8 cellular contexts compared by ENCODE assay signal in genomic region chr22:46250783-46251125, GRCh38. TPM values are rescaled to one million over a fixed set of nuclear protein-coding genes. Genes with fewer than 3 reads are reported as not detected.
DNase-seq lines count a peak whose midpoint lies in the region; ATAC-seq and TF ChIP-seq lines count a peak whose summit lies in the region.

No MANE protein-coding gene starts in this region.

- no peak for TF ChIP-seq RAD21 in HCT116 (IDR thresholded peaks at IDR 0.05; ENCODE audit: low read depth)

- POLR2A ChIA-PET in HCT116 (lab: Charles Lee) (interaction anchor here (0.7 to 1.6 kb wide), 2 partner anchors 9 to 17 kb away, joined by 3 to 9 read pairs; partner anchors contain the start of gene TTC38), WTC11 (lab: Charles Lee) (no interaction called here)

- peaks cover 20% of the 10 kb centered on the region for H3K79me2 ChIP-seq in HCT116 (ENCODE audit: insufficient read depth, low read length)

- RAD21 ChIA-PET in HCT116 (lab: Charles Lee; ENCODE audit: low non-redundant PET in 1 of 2, low total read pairs in 2 of 2, uncharacterized antibody in 2 of 2, unreplicated experiment in 2 of 2): no interaction called here

- CTCF ChIA-PET in HCT116 (lab: Charles Lee): interaction anchor here (1.0 kb wide), 1 partner anchor 128 kb away, joined by 4 read pairs; no protein-coding TSS in a partner anchor
- CTCF ChIA-PET in WTC11 (lab: Charles Lee): interaction anchor here (0.6 to 3.6 kb wide), 7 partner anchors 12 to 245 kb away, joined by 3 to 25 read pairs (median 6); partner anchors contain the start of genes GTSE1, PKDREJ and TTC38

- no peaks in the 10 kb centered on the region for H3K9me2 ChIP-seq in HCT116 (ENCODE audit: insufficient read depth)

- TF ChIP-seq EP300 in gastroesophageal sphincter (IDR thresholded peaks at IDR 0.05): no peak

- H3K27me3 Mint-ChIP-seq in CD4-positive, CD25-positive, alpha-beta regulatory T cell: no peaks in the 10 kb centered on the region
- peaks cover 11% of the 10 kb centered on the region for H3K27me3 Mint-ChIP-seq in WTC11 (ENCODE audit: low read depth)

- peak overlapping the region; percentile 48 for H3K4me3 ChIP-seq in CD4-positive, CD25-positive, alpha-beta regulatory T cell (ENCODE audit: low read depth, low read length)
- H3K4me3 ChIP-seq in HCT116 (replicated peaks in 1 of 2; ENCODE audit: low read depth in 1 of 2, low read length in 2 of 2) (peak overlapping the region; percentile 80 to 90), gastroesophageal sphincter (peak overlapping the region; percentile 72 to 75), rectal smooth muscle tissue (ENCODE audit: low read length) (peak overlapping the region; percentile 92)

- peaks cover 8 to 35% (median 23%) of the 10 kb centered on the region in 4 donors for H3K4me1 Mint-ChIP-seq in CD4-positive, CD25-positive, alpha-beta regulatory T cell
- peaks cover 13% of the 10 kb centered on the region for H3K4me1 Mint-ChIP-seq in WTC11

- H3K27ac Mint-ChIP-seq in CD4-positive, CD25-positive, alpha-beta regulatory T cell: peak overlapping the region in 2 of 3 donors; percentile 76 to 96
- no peak overlapping the region for H3K27ac Mint-ChIP-seq in WTC11

- H3K4me1 ChIP-seq in CD4-positive, CD25-positive, alpha-beta regulatory T cell (ENCODE audit: control insufficient read depth, insufficient read depth, low read length, poor library complexity, severe bottlenecking): peaks cover 18% of the 10 kb centered on the region
- H3K4me1 ChIP-seq in HCT116 (ENCODE audit: control insufficient read depth in 1 of 2, insufficient read depth in 2 of 2, low read length in 2 of 2) (peaks cover 5 to 20% of the 10 kb centered on the region in 2 experiments; a peak in 3 of 4 replicates), gastroesophageal sphincter (peaks cover 0 to 48% (median 11%) of the 10 kb centered on the region in 3 donors), rectal smooth muscle tissue (ENCODE audit: control insufficient read depth, insufficient read depth, low read length) (peaks cover 14% of the 10 kb centered on the region)

- no peaks in the 10 kb centered on the region for H3K9me3 Mint-ChIP-seq in CD4-positive, CD25-positive, alpha-beta regulatory T cell
- no peaks in the 10 kb centered on the region for H3K9me3 Mint-ChIP-seq in WTC11

- no peaks in the 10 kb centered on the region for H3K36me3 Mint-ChIP-seq in CD4-positive, CD25-positive, alpha-beta regulatory T cell
- no peaks in the 10 kb centered on the region for H3K36me3 Mint-ChIP-seq in WTC11

- H3K9ac ChIP-seq in HCT116 (ENCODE audit: low read length): peak overlapping the region; percentile 86
- H3K9ac ChIP-seq in rectal smooth muscle tissue (ENCODE audit: low read length): peak overlapping the region; percentile 80

- WGBS in gastroesophageal sphincter (ENCODE audit: low coverage in 1 of 2), 2 donors: no CpG with 5 or more reads among the region's 25 CpGs

- H4K20me1 ChIP-seq in HCT116 (ENCODE audit: insufficient read depth): no peaks in the 10 kb centered on the region

- H3K27me3 ChIP-seq in CD4-positive, CD25-positive, alpha-beta regulatory T cell (ENCODE audit: control insufficient read depth, insufficient read depth, low read length): no peaks in the 10 kb centered on the region
- no peaks in the 10 kb centered on the region for H3K27me3 ChIP-seq in HCT116 (ENCODE audit: insufficient read depth, low read length)
- H3K27me3 ChIP-seq in gastroesophageal sphincter: no peaks in the 10 kb centered on the region
- H3K27me3 ChIP-seq in rectal smooth muscle tissue (ENCODE audit: control insufficient read depth, insufficient read depth, low read length): no peaks in the 10 kb centered on the region

- H2AFZ ChIP-seq in HCT116 (ENCODE audit: low read depth, low read length, poor library complexity, severe bottlenecking): no peak overlapping the region

- BruUV-seq in HCT116 (replicated peaks; lab: Mats Ljungman, UMichigan): no TSS peak

- peak overlapping the region; percentile 99 for H3K4me2 ChIP-seq in HCT116 (ENCODE audit: low read length)

- DNase-seq in CD4-positive, CD25-positive, alpha-beta regulatory T cell: no peak
- no peak for DNase-seq in HCT116 (ENCODE audit: low read depth, low spot score)
- DNase-seq in WTC11 (ENCODE audit: low spot score): peak; percentile 30
- no peak for DNase-seq in mesenteric fat pad (ENCODE audit: low spot score)
- DNase-seq in NCI-H446 treated with DMSO at 0.1 percent for 48 hours (lab: John Stamatoyannopoulos, UW): no peak
- no peak for DNase-seq in HPDE6-E6E7 (ENCODE audit: extremely low spot score)

- no peak for ATAC-seq in CD4-positive, CD25-positive, alpha-beta regulatory T cell (ENCODE audit: low read depth in 2 of 2)
- ATAC-seq in HCT116 (peak; percentile 7), WTC11 (peak; percentile 16), gastroesophageal sphincter (no peak)

- H3K27ac ChIP-seq in CD4-positive, CD25-positive, alpha-beta regulatory T cell (ENCODE audit: insufficient read depth, low read length, poor library complexity, severe bottlenecking): peak overlapping the region; percentile 71
- H3K27ac ChIP-seq in HCT116 (ENCODE audit: low read depth, low read length) (peak overlapping the region; percentile 98), gastroesophageal sphincter (peak overlapping the region; percentile 36 to 92 (median 85)), rectal smooth muscle tissue (ENCODE audit: low read depth, low read length) (peak overlapping the region; percentile 87)

- H3K9me3 ChIP-seq in CD4-positive, CD25-positive, alpha-beta regulatory T cell (ENCODE audit: control insufficient read depth in 2 of 2, low read length in 2 of 2): no peaks in the 10 kb centered on the region
- no peaks in the 10 kb centered on the region for H3K9me3 ChIP-seq in HCT116 (ENCODE audit: control insufficient read depth in 1 of 2, insufficient read depth in 1 of 2, low read depth in 1 of 2, low read length in 2 of 2)
- H3K9me3 ChIP-seq in gastroesophageal sphincter: no peaks in the 10 kb centered on the region

- TF ChIP-seq CTCF in HCT116 (IDR thresholded peaks at IDR 0.05 in 2 of 3, conservative IDR thresholded peaks at IDR 0.05 in 1 of 3; ENCODE audit: borderline replicate concordance in 1 of 3, insufficient read depth in 1 of 3, low read depth in 2 of 3, low read length in 2 of 3): no peak
- TF ChIP-seq CTCF in WTC11 (IDR thresholded peaks at IDR 0.05): no peak
- no peak for TF ChIP-seq CTCF in gastroesophageal sphincter (IDR thresholded peaks at IDR 0.05)

- intact Hi-C loops in HCT116 (cut with micrococcal nuclease): no loop called here

- no peak for TF ChIP-seq POLR2A in HCT116 (IDR thresholded peaks at IDR 0.05; ENCODE audit: borderline replicate concordance, extremely low read depth, insufficient read depth, insufficient read length)
- TF ChIP-seq POLR2A in gastroesophageal sphincter (IDR thresholded peaks at IDR 0.05): no peak

- H3K4me3 Mint-ChIP-seq in CD4-positive, CD25-positive, alpha-beta regulatory T cell: peak overlapping the region; percentile 66 to 87 (median 82)
- H3K4me3 Mint-ChIP-seq in WTC11: peak overlapping the region; percentile 71

- no peaks in the 10 kb centered on the region for H3K36me3 ChIP-seq in CD4-positive, CD25-positive, alpha-beta regulatory T cell (ENCODE audit: control insufficient read depth, insufficient read depth, low read length)
- H3K36me3 ChIP-seq in HCT116 (ENCODE audit: control insufficient read depth in 1 of 2, insufficient read depth in 2 of 2, low read length in 2 of 2): no peaks in the 10 kb centered on the region
- H3K36me3 ChIP-seq in gastroesophageal sphincter: peaks cover 0 to 6% of the 10 kb centered on the region in 2 donors
- H3K36me3 ChIP-seq in rectal smooth muscle tissue (ENCODE audit: control insufficient read depth, insufficient read depth, low read length): no peaks in the 10 kb centered on the region

TF ChIP-seq in HCT116, 20 proteins besides CTCF, POLR2A, EP300 and RAD21 (continues in another document):
- TF ChIP-seq CEBPB (IDR thresholded peaks at IDR 0.05; ENCODE audit: low read depth): no peak
- no peak for TF ChIP-seq JUND (IDR thresholded peaks at IDR 0.05)
- no peak for TF ChIP-seq POLR2AphosphoS5 (IDR thresholded peaks at IDR 0.05; ENCODE audit: low read depth, low read length)
- TF ChIP-seq SIN3A (IDR thresholded peaks at IDR 0.05; ENCODE audit: low read depth): no peak

RNA-seq across cellular contexts. Expression of gene CDPF1, which starts 0.7 kb away (rescaled TPM):
- total RNA-seq in CD4-positive, CD25-positive, alpha-beta regulatory T cell: 5.5 TPM
- polyA plus RNA-seq in CD4-positive, CD25-positive, alpha-beta regulatory T cell: 10 to 100 TPM; 16.7 to 24.7 (median 20.5) TPM
- total RNA-seq in HCT116 (2021; ENCODE audit: unreplicated experiment): 16.3 TPM
- 12.5 and 15.4 TPM in 2 replicates for polyA plus RNA-seq in HCT116 (2012)
- total RNA-seq in WTC11 (2021): 11.3 to 11.7 TPM (median 11.5 TPM) in 3 replicates
- total RNA-seq in gastroesophageal sphincter: 10 to 100 TPM; 14.9 to 27.1 (median 18.7) TPM
- total RNA-seq in mesenteric fat pad: 7.6 TPM

RNA-seq across cellular contexts. Expression of gene PKDREJ, which starts 12.4 kb away (rescaled TPM):
- not detected for total RNA-seq in CD4-positive, CD25-positive, alpha-beta regulatory T cell
- under 1 TPM in 1 of 4 donors, not detected in 3; 0.19 TPM for polyA plus RNA-seq in CD4-positive, CD25-positive, alpha-beta regulatory T cell
- not detected for total RNA-seq in HCT116 (2021; ENCODE audit: unreplicated experiment)
- polyA plus RNA-seq in HCT116 (2012): 0.16 and 0.19 TPM in 2 replicates
- total RNA-seq in WTC11 (2021): 0.02 to 0.07 TPM in 2 of 3 replicates, not detected in the other
- under 1 TPM in 3 of 4 donors, not detected in 1; under 0.01 to 0.23 (median 0.10) TPM for total RNA-seq in gastroesophageal sphincter
- total RNA-seq in mesenteric fat pad: not detected

RNA-seq across cellular contexts. Expression of gene TTC38, which starts 17.1 kb away (rescaled TPM):
- total RNA-seq in CD4-positive, CD25-positive, alpha-beta regulatory T cell: 7.1 TPM
- polyA plus RNA-seq in CD4-positive, CD25-positive, alpha-beta regulatory T cell: 10 to 100 TPM in 1 of 4 donors, 1 to 10 TPM in 3; 5.1 to 10.9 (median 5.7) TPM
- total RNA-seq in HCT116 (2021; ENCODE audit: unreplicated experiment) (22.9 TPM), WTC11 (2021) (20.7 to 29.2 TPM (median 27.5 TPM) in 3 replicates), gastroesophageal sphincter (10 to 100 TPM; 21.8 to 61.8 (median 33.3) TPM), mesenteric fat pad (39.4 TPM)
- polyA plus RNA-seq in HCT116 (2012): 18.4 and 18.6 TPM in 2 replicates

RNA-seq across cellular contexts. Expression of gene GTSE1, which starts 45.9 kb away (rescaled TPM):
- 1.3 TPM for total RNA-seq in CD4-positive, CD25-positive, alpha-beta regulatory T cell
- polyA plus RNA-seq in CD4-positive, CD25-positive, alpha-beta regulatory T cell: under 1 TPM in 3 of 4 donors, not detected in 1; 0.17 to 0.73 (median 0.21) TPM
- 46.1 TPM for total RNA-seq in HCT116 (2021; ENCODE audit: unreplicated experiment)
- polyA plus RNA-seq in HCT116 (2012): 23.9 and 32.8 TPM in 2 replicates
- total RNA-seq in WTC11 (2021): 45.4 to 56.1 TPM (median 45.4 TPM) in 3 replicates
- total RNA-seq in gastroesophageal sphincter: under 1 TPM in 3 of 4 donors, not detected in 1; 0.13 to 0.20 (median 0.19) TPM
- total RNA-seq in mesenteric fat pad: 0.39 TPM

Comparison
In these comparisons a context has a peak if more than half of its experiments do, and no peak if none do; other contexts are left out.
1. ATAC-seq: peak in HCT116 (single experiment) and WTC11 (single experiment); none in CD4-positive, CD25-positive, alpha-beta regulatory T cell (0 of 2) and gastroesophageal sphincter (single experiment).
2. Peak in every context shown above with its lines, with median percentiles within 50 percentile points of each other: H3K27ac ChIP-seq and H3K4me3 ChIP-seq.